16 cellular contexts compared by ENCODE assay signal in the genomic region with DNA sequence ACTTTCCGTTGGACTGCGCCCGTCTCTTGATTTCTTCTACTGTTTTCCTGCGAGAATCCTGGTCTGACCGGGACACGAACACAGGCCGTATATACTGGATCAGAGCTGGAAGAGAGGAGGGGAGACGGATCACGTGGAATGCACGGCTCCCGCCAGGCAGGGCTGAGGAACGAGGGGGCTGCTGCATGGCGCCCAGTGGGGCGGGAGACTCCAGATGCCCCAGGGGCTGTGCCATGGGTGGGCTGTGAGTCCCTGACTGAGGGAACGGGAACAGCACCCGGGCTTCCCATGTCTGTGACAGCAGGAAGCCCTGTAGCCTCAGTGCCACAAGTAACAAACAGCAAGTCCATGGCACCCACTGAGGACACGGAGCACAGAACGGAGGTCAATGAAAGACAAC. TPM values are rescaled to one million over a fixed set of nuclear protein-coding genes. Genes with fewer than 3 reads are reported as not detected.
A peak's percentile ranks its signal among the peaks of the same experiment; 100 is the strongest.
DNase-seq lines count a peak whose midpoint lies in the region; FAIRE-seq and TF ChIP-seq lines count a peak whose summit lies in the region.
"Had no signal": no experiment of that assay in that cellular context is flagged by ENCODE, and none has a peak within 500 bp of the region (broad histone marks: within the 10 kb centered on the region; RNA-seq: fewer than 3 reads in every experiment).

No MANE protein-coding gene starts in this region.

- H2AFZ ChIP-seq in astrocyte (ENCODE audit: low read depth, low read length): no peak overlapping the region
- H2AFZ ChIP-seq in trophoblast cell (ENCODE audit: insufficient read depth, low read length, poor library complexity): no peak overlapping the region
- H2AFZ ChIP-seq: parathyroid adenoma had no signal

- peak overlapping the region; percentile 66 for H3K27ac Mint-ChIP-seq in astrocyte (ENCODE audit: unreplicated experiment)
- H3K27ac Mint-ChIP-seq: CD4-positive, alpha-beta T cell had no signal

- H3K4me1 ChIP-seq in HUES64 (ENCODE audit: insufficient read depth, low read length) (no peaks in the 10 kb centered on the region), astrocyte (ENCODE audit: insufficient read depth, low read length) (peaks cover 16% of the 10 kb centered on the region), trophoblast cell (ENCODE audit: control insufficient read depth in 1 of 2, insufficient read depth in 2 of 2, low read length in 2 of 2) (no peaks in the 10 kb centered on the region), Peyer's patch (peaks cover 0 to 9% (median 2%) of the 10 kb centered on the region in 4 donors)
- H3K4me1 ChIP-seq: parathyroid adenoma had no signal

- no peaks in the 10 kb centered on the region for H3K27me3 ChIP-seq in GM06990 (replicated peaks; ENCODE audit: control insufficient read depth, insufficient read depth, low read length)
- no peaks in the 10 kb centered on the region for H3K27me3 ChIP-seq in HUES64 (ENCODE audit: insufficient read depth, low read length)
- H3K27me3 ChIP-seq in astrocyte (ENCODE audit: insufficient read depth, low read length): no peaks in the 10 kb centered on the region
- H3K27me3 ChIP-seq in trophoblast cell (ENCODE audit: insufficient read depth, low read length): no peaks in the 10 kb centered on the region
- H3K27me3 ChIP-seq in Peyer's patch: no peaks in the 10 kb centered on the region

- H3K4me3 Mint-ChIP-seq in astrocyte (ENCODE audit: unreplicated experiment): no peak overlapping the region
- H3K4me3 Mint-ChIP-seq: CD4-positive, alpha-beta T cell had no signal

- no peak overlapping the region for H3K14ac ChIP-seq in trophoblast cell (ENCODE audit: low read length)

- H3K4me2 ChIP-seq in astrocyte (ENCODE audit: low read length): peak overlapping the region; percentile 63
- no peak overlapping the region for H3K4me2 ChIP-seq in trophoblast cell (ENCODE audit: low read length)

- H3K23ac ChIP-seq in trophoblast cell (ENCODE audit: low read length): no peak overlapping the region

- peaks cover 12% of the 10 kb centered on the region for H3K4me1 Mint-ChIP-seq in astrocyte (ENCODE audit: low read depth, unreplicated experiment)

- H2AK5ac ChIP-seq in trophoblast cell (ENCODE audit: low read length): no peak overlapping the region

- TF ChIP-seq POLR2A in Peyer's patch (IDR thresholded peaks at IDR 0.05) (no peak), GM12891 (IDR thresholded peaks at IDR 0.05; ENCODE audit: low read depth, low read length) (no peak)

- H3K4me3 ChIP-seq in GM06990 (replicated peaks; ENCODE audit: low read depth, low read length): peak overlapping the region; percentile 63
- H3K4me3 ChIP-seq in HUES64 (ENCODE audit: low read length): no peak overlapping the region
- H3K4me3 ChIP-seq in astrocyte (ENCODE audit: insufficient read depth, low read depth, low read length): no peak overlapping the region
- H3K4me3 ChIP-seq in trophoblast cell (ENCODE audit: low read depth, low read length): no peak overlapping the region
- H3K4me3 ChIP-seq in Peyer's patch: no peak overlapping the region

- H2BK5ac ChIP-seq in trophoblast cell (ENCODE audit: low read depth, low read length, poor library complexity): no peak overlapping the region

- TF ChIP-seq CTCF in GM06990 (IDR thresholded peaks at IDR 0.05; ENCODE audit: insufficient read depth, low read length, poor library complexity, severe bottlenecking) (no peak), astrocyte (IDR thresholded peaks at IDR 0.05; ENCODE audit: insufficient read depth, low read depth, low read length) (no peak), Peyer's patch (IDR thresholded peaks at IDR 0.05) (no peak)

- H3K79me2 ChIP-seq in astrocyte (ENCODE audit: insufficient read depth, low read length) (no peaks in the 10 kb centered on the region), trophoblast cell (ENCODE audit: control insufficient read depth, insufficient read depth, low read length, poor library complexity) (no peaks in the 10 kb centered on the region)
- H3K79me2 ChIP-seq: parathyroid adenoma had no signal

- peaks cover 81% of the 10 kb centered on the region for H4K20me1 ChIP-seq in astrocyte (ENCODE audit: insufficient read depth, low read length)

- H3K27me3 Mint-ChIP-seq in astrocyte (ENCODE audit: low read depth, unreplicated experiment): no peaks in the 10 kb centered on the region
- H3K27me3 Mint-ChIP-seq: CD4-positive, alpha-beta T cell had no signal

- no peaks in the 10 kb centered on the region for H3K9me3 ChIP-seq in HUES64 (ENCODE audit: insufficient read depth, low read depth, low read length)
- H3K9me3 ChIP-seq in astrocyte (ENCODE audit: insufficient read depth, low read depth, low read length): no peaks in the 10 kb centered on the region
- peaks cover 2% of the 10 kb centered on the region for H3K9me3 ChIP-seq in trophoblast cell (ENCODE audit: insufficient read depth, low read depth, low read length)
- H3K9me3 ChIP-seq in Peyer's patch: no peaks in the 10 kb centered on the region

- no peak overlapping the region for H2BK120ac ChIP-seq in trophoblast cell (ENCODE audit: insufficient read depth, low read length, poor library complexity)

- no peak overlapping the region for H3K4ac ChIP-seq in trophoblast cell (ENCODE audit: low read depth, low read length)

- no peaks in the 10 kb centered on the region for H3K9me3 Mint-ChIP-seq in astrocyte (ENCODE audit: unreplicated experiment)
- H3K9me3 Mint-ChIP-seq: CD4-positive, alpha-beta T cell had no signal

- FAIRE-seq in astrocyte (lab: Jason Lieb, UNC): no peak
- no peak for FAIRE-seq in GM12891 (lab: Jason Lieb, UNC)

- H4K91ac ChIP-seq in trophoblast cell (ENCODE audit: low read depth, low read length): no peak overlapping the region

- H4K8ac ChIP-seq in trophoblast cell (ENCODE audit: low read depth, low read length): no peak overlapping the region

- no peak overlapping the region for H4K12ac ChIP-seq in trophoblast cell (ENCODE audit: low read depth, low read length)

- H3K36me3 Mint-ChIP-seq in astrocyte (ENCODE audit: low read depth, unreplicated experiment): peaks cover 22% of the 10 kb centered on the region

- WGBS in HUES64: 95% methylated on average over 18 of the region's 18 CpGs
- no CpG with 5 or more reads among the region's 18 CpGs for WGBS in trophoblast cell (ENCODE audit: extremely low coverage, insufficient coverage, insufficient read length)

- H3K79me1 ChIP-seq in trophoblast cell (ENCODE audit: low read length): no peaks in the 10 kb centered on the region

- H3K27ac ChIP-seq in HUES64 (ENCODE audit: low read depth, low read length): no peak overlapping the region
- H3K27ac ChIP-seq in astrocyte (ENCODE audit: low read depth, low read length): peak overlapping the region; percentile 28
- H3K27ac ChIP-seq in trophoblast cell (ENCODE audit: low read depth, low read length): no peak overlapping the region
- peak overlapping the region in 1 of 4 donors; percentile 70 for H3K27ac ChIP-seq in Peyer's patch
- H3K27ac ChIP-seq: parathyroid adenoma had no signal

- H3K36me3 ChIP-seq in GM06990 (ENCODE audit: control insufficient read depth, insufficient read depth, low read length) (peaks cover 39% of the 10 kb centered on the region), HUES64 (ENCODE audit: insufficient read depth, low read length) (peaks cover 98% of the 10 kb centered on the region), astrocyte (ENCODE audit: insufficient read depth, low read length) (peaks cover 6% of the 10 kb centered on the region), trophoblast cell (ENCODE audit: control insufficient read depth in 1 of 2, insufficient read depth in 2 of 2, low read length in 2 of 2) (peaks cover 93% of the 10 kb centered on the region in 2 experiments), Peyer's patch (peaks cover 0 to 38% (median 0%) of the 10 kb centered on the region in 3 donors)

- no peak overlapping the region for H3K18ac ChIP-seq in trophoblast cell (ENCODE audit: low read length)

- DNase-seq in GM06990 (ENCODE audit: extremely low read depth, insufficient read length) (no peak), astrocyte (ENCODE audit: low read depth) (no peak), trophoblast cell (no peak), NCI-H345 treated with DMSO at 0.1 percent for 48 hours (lab: John Stamatoyannopoulos, UW; ENCODE audit: unreplicated experiment) (no peak), Peyer's patch (no peak), DMS114 treated with DMSO at 0.1 percent for 48 hours (lab: John Stamatoyannopoulos, UW; ENCODE audit: unreplicated experiment) (no peak), GM12891 (ENCODE audit: insufficient read length, low spot score) (no peak)
- DNase-seq: activated CD4-positive, alpha-beta T cell treated with anti-CD3 and anti-CD28 coated beads for 4 hours; activated effector memory CD4-positive, alpha-beta T cell treated with Interleukin-2 at 50 U/mL for 16 hours; CD4-positive, alpha-beta T cell; hippocampal formation; NCI-H1092; SHP77 had no signal

- peak overlapping the region; percentile 16; the same call in 1 of the 2 replicates for H3K9ac ChIP-seq in HUES64 (ENCODE audit: low read depth, low read length)
- H3K9ac ChIP-seq in astrocyte (ENCODE audit: low read length): peak overlapping the region; percentile 26
- H3K9ac ChIP-seq in trophoblast cell (ENCODE audit: low read length): peak overlapping the region; percentile 36
- H3K9ac ChIP-seq: parathyroid adenoma had no signal

- H2BK12ac ChIP-seq in trophoblast cell (ENCODE audit: low read length): no peak overlapping the region

TF ChIP-seq in GM12891, 5 proteins besides CTCF, POLR2A, EP300 and RAD21:
- no peak for TF ChIP-seq POU2F2 (IDR thresholded peaks at IDR 0.05; ENCODE audit: low read depth, low read length)
- TF ChIP-seq PAX5 (IDR thresholded peaks at IDR 0.05; ENCODE audit: insufficient read depth, low read length, severe bottlenecking): no peak
- no peak for TF ChIP-seq TAF1 (IDR thresholded peaks at IDR 0.05; ENCODE audit: low read depth, low read length)
- no peak for TF ChIP-seq SPI1 (IDR thresholded peaks at IDR 0.05; ENCODE audit: low read depth, low read length)
- TF ChIP-seq POLR2AphosphoS5 (IDR thresholded peaks at IDR 0.05; ENCODE audit: low read depth, low read length): no peak
TF ChIP-seq in GM12891: peak in this region for 0.

RNA-seq across cellular contexts. Expression of gene LPCAT1, which starts 34.0 kb away (rescaled TPM):
- 104 TPM for polyA plus RNA-seq in HUES64 (2013, experiment 1 of 2)
- 105 TPM for polyA plus RNA-seq in HUES64 (2013, experiment 2 of 2)
- total RNA-seq in astrocyte (35.7 and 41.9 TPM in 2 replicates), Peyer's patch (10 to 100 TPM in 3 of 4 donors, 1 to 10 TPM in 1; 8.8 to 59.4 (median 28.5) TPM)
- 199 and 206 TPM in 2 replicates for polyA plus RNA-seq in trophoblast cell (2013)
- 54.4 TPM for polyA plus RNA-seq in GM12891 (2012; ENCODE audit: low read depth, missing spikeins)

RNA-seq across cellular contexts. Expression of gene SLC6A3, which starts 44.5 kb away (rescaled TPM):
- 0.15 TPM for polyA plus RNA-seq in HUES64 (2013, experiment 1 of 2)
- 0.19 TPM for polyA plus RNA-seq in HUES64 (2013, experiment 2 of 2)
- total RNA-seq in astrocyte (0.07 TPM in 2 replicates), Peyer's patch (under 1 TPM in 2 of 4 donors, not detected in 2; 0.40 to 0.70 TPM)
- 0.11 TPM in 2 replicates for polyA plus RNA-seq in trophoblast cell (2013)
- 0.05 TPM for polyA plus RNA-seq in GM12891 (2012; ENCODE audit: low read depth, missing spikeins)
- total RNA-seq: dermis microvascular lymphatic vessel endothelial cell had no signal
